In genomic region chr5:15092801-15093200, GRCh38 we compare ENCODE assay signal across 12 cellular contexts.
DNase-seq lines count a peak whose midpoint lies in the region; ATAC-seq and TF ChIP-seq lines count a peak whose summit lies in the region.
"Had no signal": no experiment of that assay in that cellular context is flagged by ENCODE, and none has a peak within 500 bp of the region (broad histone marks: within the 10 kb centered on the region; RNA-seq: fewer than 3 reads in every experiment).

No MANE protein-coding gene starts in this region.

- H3K4me1 ChIP-seq in upper lobe of left lung = no peaks in the 10 kb centered on the region
- H3K4me1 ChIP-seq: BE2C, Caco-2 had no signal

- in situ Hi-C loops in SK-MEL-5 (cut with HindIII; ENCODE audit: low pct_unique_long_range_greater_than_20kb, low sequenced_read_pairs) = no loop called here

- TF ChIP-seq EP300 in upper lobe of left lung (IDR thresholded peaks at IDR 0.05) = no peak

- no peak for TF ChIP-seq POLR2A in upper lobe of left lung (IDR thresholded peaks at IDR 0.05)

- TF ChIP-seq CTCF in upper lobe of left lung (IDR thresholded peaks at IDR 0.05) = no peak

- no peak overlapping the region for H3K27ac ChIP-seq in upper lobe of left lung

- H3K4me3 ChIP-seq in upper lobe of left lung = no peak overlapping the region
- H3K4me3 ChIP-seq: GM23338 had no signal

- no peaks in the 10 kb centered on the region for H3K36me3 ChIP-seq in upper lobe of left lung
- H3K36me3 ChIP-seq: BE2C had no signal

- DNase-seq in SK-MEL-5 (ENCODE audit: low read depth, low spot score) = peak; percentile 52
- peak; percentile 21 for DNase-seq in inferior parietal cortex (ENCODE audit: extremely low spot score)
- DNase-seq in putamen (ENCODE audit: low spot score) = peak; percentile 6
- no peak for DNase-seq in activated CD4-positive, alpha-beta T cell treated with anti-CD3 and anti-CD28 coated beads, Interleukin-2, amount 50 U/mL, for 1 hour
- no peak for DNase-seq in upper lobe of left lung
- DNase-seq: BE2C; Caco-2; CD4-positive, CD25-positive, alpha-beta regulatory T cell; CD8-positive, alpha-beta memory T cell; HCEC 1CT had no signal

- no peak for ATAC-seq in HG03097 (IDR thresholded peaks at IDR 0.05; ENCODE audit: low FRiP score, unreplicated experiment)
- ATAC-seq in upper lobe of left lung (ENCODE audit: low FRiP score in 2 of 2) = no peak
- ATAC-seq: GM23338 had no signal

- no peaks in the 10 kb centered on the region for H3K27me3 ChIP-seq in upper lobe of left lung
- H3K27me3 ChIP-seq: BE2C had no signal

- 81 to 88% methylated on average over 7 of the region's 7 CpGs for WGBS in upper lobe of left lung, 2 donors

- H3K9me3 ChIP-seq in upper lobe of left lung = no peaks in the 10 kb centered on the region
- H3K9me3 ChIP-seq: BE2C, Caco-2 had no signal

Comparison
In these comparisons a context has a peak if more than half of its experiments do, and no peak if none do; other contexts are left out.
1. DNase-seq: peak in SK-MEL-5 (single experiment), inferior parietal cortex (single experiment) and putamen (single experiment); none in activated CD4-positive, alpha-beta T cell treated with anti-CD3 and anti-CD28 coated beads, Interleukin-2, amount 50 U/mL, for 1 hour (single experiment) and upper lobe of left lung (0 of 2).